1 cellular context compared by ENCODE assay signal in the genomic region with DNA sequence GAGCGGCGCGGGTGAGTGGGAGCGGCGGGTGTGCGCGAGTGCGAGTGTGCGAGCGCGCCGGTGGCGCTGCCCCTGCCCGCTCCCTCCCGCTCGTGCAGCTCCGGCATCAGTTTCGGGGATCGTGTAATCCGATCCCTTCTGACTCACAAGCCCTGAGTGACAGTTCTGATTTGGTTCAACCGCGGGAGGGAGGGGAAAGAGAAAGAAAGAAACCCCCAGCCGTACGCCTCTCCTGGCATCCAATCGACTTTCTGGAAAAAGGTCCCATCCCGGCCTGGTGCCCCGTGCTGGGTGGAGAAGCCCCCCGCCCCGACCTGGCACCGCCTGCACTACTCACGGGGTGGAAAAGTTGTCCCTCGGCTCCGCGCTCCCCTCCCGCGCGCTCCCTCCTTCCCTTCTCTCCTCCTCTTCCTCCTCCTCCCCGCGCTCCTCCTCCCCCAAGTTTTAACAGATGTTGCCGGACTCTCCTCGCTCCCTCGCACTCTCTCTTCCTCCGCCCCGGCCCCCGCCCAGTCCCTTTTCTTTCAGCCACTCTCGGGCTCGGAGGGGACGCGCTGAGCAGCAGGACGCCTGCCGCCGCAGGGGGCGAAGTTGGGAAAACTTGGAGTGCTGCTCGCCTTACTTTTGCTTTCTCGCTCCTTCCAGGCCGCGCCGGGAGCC.
TF ChIP-seq lines count a peak whose summit lies in the region.

A gene (minus strand): TSS at position 48 of the 660 bp plus-strand sequence. CDS start 13,956 bp downstream, outside the sequence.

TF ChIP-seq in HEK293, 187 proteins besides CTCF, POLR2A, EP300 and RAD21 (continued from another document and continues in another):
- TF ChIP-seq, protein P1, sequence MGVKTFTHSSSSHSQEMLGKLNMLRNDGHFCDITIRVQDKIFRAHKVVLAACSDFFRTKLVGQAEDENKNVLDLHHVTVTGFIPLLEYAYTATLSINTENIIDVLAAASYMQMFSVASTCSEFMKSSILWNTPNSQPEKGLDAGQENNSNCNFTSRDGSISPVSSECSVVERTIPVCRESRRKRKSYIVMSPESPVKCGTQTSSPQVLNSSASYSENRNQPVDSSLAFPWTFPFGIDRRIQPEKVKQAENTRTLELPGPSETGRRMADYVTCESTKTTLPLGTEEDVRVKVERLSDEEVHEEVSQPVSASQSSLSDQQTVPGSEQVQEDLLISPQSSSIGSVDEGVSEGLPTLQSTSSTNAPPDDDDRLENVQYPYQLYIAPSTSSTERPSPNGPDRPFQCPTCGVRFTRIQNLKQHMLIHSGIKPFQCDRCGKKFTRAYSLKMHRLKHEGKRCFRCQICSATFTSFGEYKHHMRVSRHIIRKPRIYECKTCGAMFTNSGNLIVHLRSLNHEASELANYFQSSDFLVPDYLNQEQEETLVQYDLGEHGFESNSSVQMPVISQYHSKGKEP (tag by site-specific recombination; IDR thresholded peaks at IDR 0.05) = no peak
- peak; percentile 84 for TF ChIP-seq SP2 (tag by site-specific recombination; IDR thresholded peaks at IDR 0.05)
- TF ChIP-seq ZNF266 (tag by site-specific recombination; IDR thresholded peaks at IDR 0.05; ENCODE audit: low read depth) = no peak
- TF ChIP-seq, protein P2, sequence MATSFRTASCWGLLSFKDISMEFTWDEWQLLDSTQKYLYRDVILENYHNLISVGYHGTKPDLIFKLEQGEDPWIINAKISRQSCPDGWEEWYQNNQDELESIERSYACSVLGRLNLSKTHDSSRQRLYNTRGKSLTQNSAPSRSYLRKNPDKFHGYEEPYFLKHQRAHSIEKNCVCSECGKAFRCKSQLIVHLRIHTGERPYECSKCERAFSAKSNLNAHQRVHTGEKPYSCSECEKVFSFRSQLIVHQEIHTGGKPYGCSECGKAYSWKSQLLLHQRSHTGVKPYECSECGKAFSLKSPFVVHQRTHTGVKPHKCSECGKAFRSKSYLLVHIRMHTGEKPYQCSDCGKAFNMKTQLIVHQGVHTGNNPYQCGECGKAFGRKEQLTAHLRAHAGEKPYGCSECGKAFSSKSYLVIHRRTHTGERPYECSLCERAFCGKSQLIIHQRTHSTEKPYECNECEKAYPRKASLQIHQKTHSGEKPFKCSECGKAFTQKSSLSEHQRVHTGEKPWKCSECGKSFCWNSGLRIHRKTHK (tag by site-specific recombination; IDR thresholded peaks at IDR 0.05) = no peak
- 0 out of 2 replicates have a peak, but pooled peaks have one; percentile 18 for TF ChIP-seq KLF10 (tag by site-specific recombination; IDR thresholded peaks at IDR 0.05)
- TF ChIP-seq, protein P3, sequence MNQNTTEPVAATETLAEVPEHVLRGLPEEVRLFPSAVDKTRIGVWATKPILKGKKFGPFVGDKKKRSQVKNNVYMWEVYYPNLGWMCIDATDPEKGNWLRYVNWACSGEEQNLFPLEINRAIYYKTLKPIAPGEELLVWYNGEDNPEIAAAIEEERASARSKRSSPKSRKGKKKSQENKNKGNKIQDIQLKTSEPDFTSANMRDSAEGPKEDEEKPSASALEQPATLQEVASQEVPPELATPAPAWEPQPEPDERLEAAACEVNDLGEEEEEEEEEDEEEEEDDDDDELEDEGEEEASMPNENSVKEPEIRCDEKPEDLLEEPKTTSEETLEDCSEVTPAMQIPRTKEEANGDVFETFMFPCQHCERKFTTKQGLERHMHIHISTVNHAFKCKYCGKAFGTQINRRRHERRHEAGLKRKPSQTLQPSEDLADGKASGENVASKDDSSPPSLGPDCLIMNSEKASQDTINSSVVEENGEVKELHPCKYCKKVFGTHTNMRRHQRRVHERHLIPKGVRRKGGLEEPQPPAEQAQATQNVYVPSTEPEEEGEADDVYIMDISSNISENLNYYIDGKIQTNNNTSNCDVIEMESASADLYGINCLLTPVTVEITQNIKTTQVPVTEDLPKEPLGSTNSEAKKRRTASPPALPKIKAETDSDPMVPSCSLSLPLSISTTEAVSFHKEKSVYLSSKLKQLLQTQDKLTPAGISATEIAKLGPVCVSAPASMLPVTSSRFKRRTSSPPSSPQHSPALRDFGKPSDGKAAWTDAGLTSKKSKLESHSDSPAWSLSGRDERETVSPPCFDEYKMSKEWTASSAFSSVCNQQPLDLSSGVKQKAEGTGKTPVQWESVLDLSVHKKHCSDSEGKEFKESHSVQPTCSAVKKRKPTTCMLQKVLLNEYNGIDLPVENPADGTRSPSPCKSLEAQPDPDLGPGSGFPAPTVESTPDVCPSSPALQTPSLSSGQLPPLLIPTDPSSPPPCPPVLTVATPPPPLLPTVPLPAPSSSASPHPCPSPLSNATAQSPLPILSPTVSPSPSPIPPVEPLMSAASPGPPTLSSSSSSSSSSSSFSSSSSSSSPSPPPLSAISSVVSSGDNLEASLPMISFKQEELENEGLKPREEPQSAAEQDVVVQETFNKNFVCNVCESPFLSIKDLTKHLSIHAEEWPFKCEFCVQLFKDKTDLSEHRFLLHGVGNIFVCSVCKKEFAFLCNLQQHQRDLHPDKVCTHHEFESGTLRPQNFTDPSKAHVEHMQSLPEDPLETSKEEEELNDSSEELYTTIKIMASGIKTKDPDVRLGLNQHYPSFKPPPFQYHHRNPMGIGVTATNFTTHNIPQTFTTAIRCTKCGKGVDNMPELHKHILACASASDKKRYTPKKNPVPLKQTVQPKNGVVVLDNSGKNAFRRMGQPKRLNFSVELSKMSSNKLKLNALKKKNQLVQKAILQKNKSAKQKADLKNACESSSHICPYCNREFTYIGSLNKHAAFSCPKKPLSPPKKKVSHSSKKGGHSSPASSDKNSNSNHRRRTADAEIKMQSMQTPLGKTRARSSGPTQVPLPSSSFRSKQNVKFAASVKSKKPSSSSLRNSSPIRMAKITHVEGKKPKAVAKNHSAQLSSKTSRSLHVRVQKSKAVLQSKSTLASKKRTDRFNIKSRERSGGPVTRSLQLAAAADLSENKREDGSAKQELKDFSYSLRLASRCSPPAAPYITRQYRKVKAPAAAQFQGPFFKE (tag by site-specific recombination; IDR thresholded peaks at IDR 0.05; ENCODE audit: borderline replicate concordance) = no peak
- TF ChIP-seq ZNF510 (tag by site-specific recombination; IDR thresholded peaks at IDR 0.05; ENCODE audit: insufficient replicate concordance) = no peak
- peak; percentile 82 for TF ChIP-seq ZSCAN16 (tag by site-specific recombination; IDR thresholded peaks at IDR 0.05)
- no peak for TF ChIP-seq SETDB1 (IDR thresholded peaks at IDR 0.05; ENCODE audit: insufficient read length, low read length)
- no peak for TF ChIP-seq ZNF626 (tag by site-specific recombination; IDR thresholded peaks at IDR 0.05)
- TF ChIP-seq, protein P4, sequence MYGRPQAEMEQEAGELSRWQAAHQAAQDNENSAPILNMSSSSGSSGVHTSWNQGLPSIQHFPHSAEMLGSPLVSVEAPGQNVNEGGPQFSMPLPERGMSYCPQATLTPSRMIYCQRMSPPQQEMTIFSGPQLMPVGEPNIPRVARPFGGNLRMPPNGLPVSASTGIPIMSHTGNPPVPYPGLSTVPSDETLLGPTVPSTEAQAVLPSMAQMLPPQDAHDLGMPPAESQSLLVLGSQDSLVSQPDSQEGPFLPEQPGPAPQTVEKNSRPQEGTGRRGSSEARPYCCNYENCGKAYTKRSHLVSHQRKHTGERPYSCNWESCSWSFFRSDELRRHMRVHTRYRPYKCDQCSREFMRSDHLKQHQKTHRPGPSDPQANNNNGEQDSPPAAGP (tag by site-specific recombination; IDR thresholded peaks at IDR 0.05) = peak; percentile 88
- no peak for TF ChIP-seq MEIS1 (CRISPR knock-in tag; IDR thresholded peaks at IDR 0.05; ENCODE audit: borderline replicate concordance)
- TF ChIP-seq, protein P5, sequence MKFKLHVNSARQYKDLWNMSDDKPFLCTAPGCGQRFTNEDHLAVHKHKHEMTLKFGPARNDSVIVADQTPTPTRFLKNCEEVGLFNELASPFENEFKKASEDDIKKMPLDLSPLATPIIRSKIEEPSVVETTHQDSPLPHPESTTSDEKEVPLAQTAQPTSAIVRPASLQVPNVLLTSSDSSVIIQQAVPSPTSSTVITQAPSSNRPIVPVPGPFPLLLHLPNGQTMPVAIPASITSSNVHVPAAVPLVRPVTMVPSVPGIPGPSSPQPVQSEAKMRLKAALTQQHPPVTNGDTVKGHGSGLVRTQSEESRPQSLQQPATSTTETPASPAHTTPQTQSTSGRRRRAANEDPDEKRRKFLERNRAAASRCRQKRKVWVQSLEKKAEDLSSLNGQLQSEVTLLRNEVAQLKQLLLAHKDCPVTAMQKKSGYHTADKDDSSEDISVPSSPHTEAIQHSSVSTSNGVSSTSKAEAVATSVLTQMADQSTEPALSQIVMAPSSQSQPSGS (tag by site-specific recombination; IDR thresholded peaks at IDR 0.05; ENCODE audit: low read depth) = no peak
- TF ChIP-seq KLF8 (tag by site-specific recombination; IDR thresholded peaks at IDR 0.05) = peak; percentile 99
- TF ChIP-seq ZNF16 (tag by site-specific recombination; IDR thresholded peaks at IDR 0.05; ENCODE audit: low read depth) = no peak
- no peak for TF ChIP-seq ZNF404 (tag by site-specific recombination; IDR thresholded peaks at IDR 0.05)
- no peak; the same call in 1 of the 2 replicates for TF ChIP-seq MYNN (tag by site-specific recombination; IDR thresholded peaks at IDR 0.05; ENCODE audit: borderline replicate concordance)
- TF ChIP-seq, protein P6, sequence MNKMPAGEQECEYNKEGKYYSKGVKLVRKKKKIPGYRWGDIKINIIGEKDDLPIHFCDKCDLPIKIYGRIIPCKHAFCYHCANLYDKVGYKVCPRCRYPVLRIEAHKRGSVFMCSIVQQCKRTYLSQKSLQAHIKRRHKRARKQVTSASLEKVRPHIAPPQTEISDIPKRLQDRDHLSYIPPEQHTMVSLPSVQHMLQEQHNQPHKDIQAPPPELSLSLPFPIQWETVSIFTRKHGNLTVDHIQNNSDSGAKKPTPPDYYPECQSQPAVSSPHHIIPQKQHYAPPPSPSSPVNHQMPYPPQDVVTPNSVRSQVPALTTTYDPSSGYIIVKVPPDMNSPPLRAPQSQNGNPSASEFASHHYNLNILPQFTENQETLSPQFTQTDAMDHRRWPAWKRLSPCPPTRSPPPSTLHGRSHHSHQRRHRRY (tag by site-specific recombination; IDR thresholded peaks at IDR 0.05) = 0 out of 2 replicates have a peak, but pooled peaks have one; percentile 35
- no peak for TF ChIP-seq ZNF184 (tag by site-specific recombination; IDR thresholded peaks at IDR 0.05)
- TF ChIP-seq ZNF132 (tag by site-specific recombination; IDR thresholded peaks at IDR 0.05; ENCODE audit: borderline replicate concordance) = no peak
- TF ChIP-seq ZNF747 (tag by site-specific recombination; IDR thresholded peaks at IDR 0.05) = no peak
- TF ChIP-seq ZNF843 (tag by site-specific recombination; IDR thresholded peaks at IDR 0.05) = peak; percentile 80
- TF ChIP-seq, protein P7, sequence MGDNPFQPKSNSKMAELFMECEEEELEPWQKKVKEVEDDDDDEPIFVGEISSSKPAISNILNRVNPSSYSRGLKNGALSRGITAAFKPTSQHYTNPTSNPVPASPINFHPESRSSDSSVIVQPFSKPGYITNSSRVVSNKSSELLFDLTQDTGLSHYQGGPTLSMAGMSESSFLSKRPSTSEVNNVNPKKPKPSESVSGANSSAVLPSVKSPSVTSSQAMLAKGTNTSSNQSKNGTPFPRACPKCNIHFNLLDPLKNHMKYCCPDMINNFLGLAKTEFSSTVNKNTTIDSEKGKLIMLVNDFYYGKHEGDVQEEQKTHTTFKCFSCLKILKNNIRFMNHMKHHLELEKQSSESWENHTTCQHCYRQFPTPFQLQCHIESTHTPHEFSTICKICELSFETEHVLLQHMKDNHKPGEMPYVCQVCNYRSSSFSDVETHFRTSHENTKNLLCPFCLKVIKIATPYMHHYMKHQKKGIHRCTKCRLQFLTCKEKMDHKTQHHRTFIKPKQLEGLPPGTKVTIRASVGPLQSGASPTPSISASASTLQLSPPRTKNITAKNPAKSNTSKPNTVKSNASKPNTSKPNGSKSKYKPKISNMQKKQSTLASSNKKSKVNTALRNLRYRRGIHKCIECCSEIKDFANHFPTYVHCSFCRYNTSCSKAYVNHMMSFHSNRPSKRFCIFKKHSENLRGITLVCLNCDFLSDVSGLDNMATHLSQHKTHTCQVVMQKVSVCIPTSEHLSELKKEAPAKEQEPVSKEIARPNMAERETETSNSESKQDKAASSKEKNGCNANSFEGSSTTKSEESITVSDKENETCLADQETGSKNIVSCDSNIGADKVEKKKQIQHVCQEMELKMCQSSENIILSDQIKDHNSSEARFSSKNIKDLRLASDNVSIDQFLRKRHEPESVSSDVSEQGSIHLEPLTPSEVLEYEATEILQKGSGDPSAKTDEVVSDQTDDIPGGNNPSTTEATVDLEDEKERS (tag by site-specific recombination; IDR thresholded peaks at IDR 0.05) = no peak
- TF ChIP-seq, protein P8, sequence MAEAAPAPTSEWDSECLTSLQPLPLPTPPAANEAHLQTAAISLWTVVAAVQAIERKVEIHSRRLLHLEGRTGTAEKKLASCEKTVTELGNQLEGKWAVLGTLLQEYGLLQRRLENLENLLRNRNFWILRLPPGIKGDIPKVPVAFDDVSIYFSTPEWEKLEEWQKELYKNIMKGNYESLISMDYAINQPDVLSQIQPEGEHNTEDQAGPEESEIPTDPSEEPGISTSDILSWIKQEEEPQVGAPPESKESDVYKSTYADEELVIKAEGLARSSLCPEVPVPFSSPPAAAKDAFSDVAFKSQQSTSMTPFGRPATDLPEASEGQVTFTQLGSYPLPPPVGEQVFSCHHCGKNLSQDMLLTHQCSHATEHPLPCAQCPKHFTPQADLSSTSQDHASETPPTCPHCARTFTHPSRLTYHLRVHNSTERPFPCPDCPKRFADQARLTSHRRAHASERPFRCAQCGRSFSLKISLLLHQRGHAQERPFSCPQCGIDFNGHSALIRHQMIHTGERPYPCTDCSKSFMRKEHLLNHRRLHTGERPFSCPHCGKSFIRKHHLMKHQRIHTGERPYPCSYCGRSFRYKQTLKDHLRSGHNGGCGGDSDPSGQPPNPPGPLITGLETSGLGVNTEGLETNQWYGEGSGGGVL (tag by site-specific recombination; IDR thresholded peaks at IDR 0.05) = peak; percentile 98
- TF ChIP-seq ZNF292 (tag by site-specific recombination; IDR thresholded peaks at IDR 0.05; ENCODE audit: borderline replicate concordance, low read depth) = no peak
- no peak for TF ChIP-seq ZNF654 (tag by site-specific recombination; IDR thresholded peaks at IDR 0.05; ENCODE audit: low read depth)
- peak; percentile 43; the same call in 1 of the 2 replicates for TF ChIP-seq ZNF76 (tag by site-specific recombination; IDR thresholded peaks at IDR 0.05; ENCODE audit: borderline replicate concordance, low read depth)
- TF ChIP-seq, protein P9, sequence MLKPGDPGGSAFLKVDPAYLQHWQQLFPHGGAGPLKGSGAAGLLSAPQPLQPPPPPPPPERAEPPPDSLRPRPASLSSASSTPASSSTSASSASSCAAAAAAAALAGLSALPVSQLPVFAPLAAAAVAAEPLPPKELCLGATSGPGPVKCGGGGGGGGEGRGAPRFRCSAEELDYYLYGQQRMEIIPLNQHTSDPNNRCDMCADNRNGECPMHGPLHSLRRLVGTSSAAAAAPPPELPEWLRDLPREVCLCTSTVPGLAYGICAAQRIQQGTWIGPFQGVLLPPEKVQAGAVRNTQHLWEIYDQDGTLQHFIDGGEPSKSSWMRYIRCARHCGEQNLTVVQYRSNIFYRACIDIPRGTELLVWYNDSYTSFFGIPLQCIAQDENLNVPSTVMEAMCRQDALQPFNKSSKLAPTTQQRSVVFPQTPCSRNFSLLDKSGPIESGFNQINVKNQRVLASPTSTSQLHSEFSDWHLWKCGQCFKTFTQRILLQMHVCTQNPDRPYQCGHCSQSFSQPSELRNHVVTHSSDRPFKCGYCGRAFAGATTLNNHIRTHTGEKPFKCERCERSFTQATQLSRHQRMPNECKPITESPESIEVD (tag by site-specific recombination; IDR thresholded peaks at IDR 0.05) = no peak; the same call in 1 of the 2 replicates
- peak; percentile 59 for TF ChIP-seq FEZF1 (tag by site-specific recombination; IDR thresholded peaks at IDR 0.05)
- no peak for TF ChIP-seq ZNF214 (tag by site-specific recombination; IDR thresholded peaks at IDR 0.05; ENCODE audit: borderline replicate concordance)
- no peak for TF ChIP-seq ZNF239 (tag by site-specific recombination; IDR thresholded peaks at IDR 0.05)
- peak; percentile 99 for TF ChIP-seq ZNF366 (tag by site-specific recombination; conservative IDR thresholded peaks at IDR 0.05)
- TF ChIP-seq ZNF23 (tag by site-specific recombination; IDR thresholded peaks at IDR 0.05; ENCODE audit: borderline replicate concordance) = no peak
- TF ChIP-seq ZNF629 (tag by site-specific recombination; IDR thresholded peaks at IDR 0.05) = peak; percentile 80
- no peak for TF ChIP-seq ZNF248 (tag by site-specific recombination; IDR thresholded peaks at IDR 0.05)
